ENCODE assay signal across 14 cellular contexts in the genomic region with DNA sequence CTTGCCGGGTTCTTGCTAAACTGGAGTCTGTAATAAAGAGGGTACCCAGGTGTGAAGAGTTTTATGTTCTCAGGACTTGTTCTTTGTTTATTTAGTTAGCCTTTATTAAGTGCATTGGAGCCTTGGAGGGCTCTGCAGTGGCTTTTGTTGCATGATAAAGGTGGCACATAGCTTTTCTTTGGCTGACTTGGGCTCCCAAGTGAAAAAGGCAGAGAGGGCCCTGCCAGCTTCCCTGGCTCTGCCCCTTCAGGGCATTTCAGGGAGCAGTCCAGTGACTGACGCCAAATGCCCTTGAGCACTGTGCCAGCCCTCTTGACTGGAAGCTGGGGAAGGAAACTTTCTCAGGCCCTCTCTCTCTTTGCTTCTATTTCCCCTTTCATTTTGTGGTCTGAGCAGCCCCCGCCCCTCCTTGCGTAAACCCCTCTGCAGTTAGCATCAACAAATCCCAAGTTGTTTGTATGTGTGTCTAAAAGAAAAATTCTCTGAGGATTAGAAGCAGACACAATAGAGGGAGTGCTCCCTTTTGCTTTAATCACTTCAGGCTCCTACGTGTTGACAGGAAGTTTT.
DNase-seq lines count a peak whose midpoint lies in the region; ATAC-seq and TF ChIP-seq lines count a peak whose summit lies in the region.
"Had no signal": no experiment of that assay in that cellular context is flagged by ENCODE, and none has a peak within 500 bp of the region (broad histone marks: within the 10 kb centered on the region; RNA-seq: fewer than 3 reads in every experiment).

No MANE protein-coding gene starts in this region.

- peaks cover 10% of the 10 kb centered on the region for H3K4me1 ChIP-seq in lower lobe of right lung

- H3K27me3 Mint-ChIP-seq in brain, result peaks cover 13% of the 10 kb centered on the region
- no peaks in the 10 kb centered on the region for H3K27me3 Mint-ChIP-seq in type B pancreatic cell

- intact Hi-C loops in lower lobe of right lung (cut with DNase I), result no loop called here

- H3K27me3 ChIP-seq in lower lobe of right lung (ENCODE audit: low read depth), result no peaks in the 10 kb centered on the region

- peak; percentile 62 for DNase-seq in NCI-H510A treated with DMSO at 0.1 percent for 48 hours (lab: John Stamatoyannopoulos, UW)
- no peak for DNase-seq in NCI-H510A (lab: John Stamatoyannopoulos, UW)
- DNase-seq in lower lobe of right lung, result peak; percentile 80
- DNase-seq in type B pancreatic cell (ENCODE audit: extremely low spot score, unreplicated experiment), result no peak
- no peak for DNase-seq in islet precursor cell
- no peak for DNase-seq in T-helper 2 cell
- DNase-seq: activated T-cell treated with anti-CD3 and anti-CD28 coated beads, Interleukin-2, amount 50 U/mL, for 72 hours; central memory CD4-positive, alpha-beta T cell; GF-D8; glutamatergic neuron; stimulated activated CD4-positive, alpha-beta T cell treated with anti-CD3 and anti-CD28 coated beads, Interleukin-15, amount 100 ng/mL, for 24 hours; stimulated activated naive CD4-positive, alpha-beta T cell treated with Interleukin-2 at 50 U/mL for 16 hours had no signal

- peaks cover 72% of the 10 kb centered on the region for H3K4me1 Mint-ChIP-seq in brain
- peaks cover 77% of the 10 kb centered on the region for H3K4me1 Mint-ChIP-seq in type B pancreatic cell (ENCODE audit: unreplicated experiment)

- no peak overlapping the region for H3K4me3 ChIP-seq in lower lobe of right lung

- H3K4me3 Mint-ChIP-seq in brain (peak overlapping the region in 2 of 5 experiments; percentile 18 to 24), type B pancreatic cell (peak overlapping the region; percentile 12)

- H3K9me3 ChIP-seq in lower lobe of right lung, result no peaks in the 10 kb centered on the region

- H3K27ac ChIP-seq in lower lobe of right lung, result peak overlapping the region; percentile 47

- TF ChIP-seq CTCF in brain (conservative IDR thresholded peaks at IDR 0.05) (no peak), lower lobe of right lung (IDR thresholded peaks at IDR 0.05) (no peak), type B pancreatic cell (conservative IDR thresholded peaks at IDR 0.05) (no peak)

- H3K27ac Mint-ChIP-seq in brain (peak overlapping the region in 3 of 5 experiments; percentile 3 to 47 (median 11)), type B pancreatic cell (peak overlapping the region; percentile 62)
- H3K27ac Mint-ChIP-seq: activated T-cell treated with anti-CD3 and anti-CD28 coated beads, Interleukin-2, amount 50 U/mL, for 72 hours had no signal

- H3K36me3 Mint-ChIP-seq in brain, result no peaks in the 10 kb centered on the region
- no peaks in the 10 kb centered on the region for H3K36me3 Mint-ChIP-seq in type B pancreatic cell

- no peaks in the 10 kb centered on the region for H3K36me3 ChIP-seq in lower lobe of right lung

- no peaks in the 10 kb centered on the region for H3K9me3 Mint-ChIP-seq in brain
- H3K9me3 Mint-ChIP-seq in type B pancreatic cell, result no peaks in the 10 kb centered on the region
- H3K9me3 Mint-ChIP-seq: activated T-cell treated with anti-CD3 and anti-CD28 coated beads, Interleukin-2, amount 50 U/mL, for 72 hours had no signal

- ATAC-seq in lower lobe of right lung, result peak; percentile 83 to 89
- no peak for ATAC-seq in HG03139 (IDR thresholded peaks at IDR 0.05; ENCODE audit: unreplicated experiment)
- ATAC-seq: activated T-cell treated with anti-CD3 and anti-CD28 coated beads, Interleukin-2, amount 50 U/mL, for 72 hours had no signal

Comparison
In these comparisons a context has a peak if more than half of its experiments do, and no peak if none do; other contexts are left out.
1. DNase-seq: peak in NCI-H510A treated with DMSO at 0.1 percent for 48 hours (single experiment) and lower lobe of right lung (single experiment); none in NCI-H510A (single experiment), type B pancreatic cell (single experiment), islet precursor cell (single experiment) and T-helper 2 cell (0 of 5).